In the genomic region with DNA sequence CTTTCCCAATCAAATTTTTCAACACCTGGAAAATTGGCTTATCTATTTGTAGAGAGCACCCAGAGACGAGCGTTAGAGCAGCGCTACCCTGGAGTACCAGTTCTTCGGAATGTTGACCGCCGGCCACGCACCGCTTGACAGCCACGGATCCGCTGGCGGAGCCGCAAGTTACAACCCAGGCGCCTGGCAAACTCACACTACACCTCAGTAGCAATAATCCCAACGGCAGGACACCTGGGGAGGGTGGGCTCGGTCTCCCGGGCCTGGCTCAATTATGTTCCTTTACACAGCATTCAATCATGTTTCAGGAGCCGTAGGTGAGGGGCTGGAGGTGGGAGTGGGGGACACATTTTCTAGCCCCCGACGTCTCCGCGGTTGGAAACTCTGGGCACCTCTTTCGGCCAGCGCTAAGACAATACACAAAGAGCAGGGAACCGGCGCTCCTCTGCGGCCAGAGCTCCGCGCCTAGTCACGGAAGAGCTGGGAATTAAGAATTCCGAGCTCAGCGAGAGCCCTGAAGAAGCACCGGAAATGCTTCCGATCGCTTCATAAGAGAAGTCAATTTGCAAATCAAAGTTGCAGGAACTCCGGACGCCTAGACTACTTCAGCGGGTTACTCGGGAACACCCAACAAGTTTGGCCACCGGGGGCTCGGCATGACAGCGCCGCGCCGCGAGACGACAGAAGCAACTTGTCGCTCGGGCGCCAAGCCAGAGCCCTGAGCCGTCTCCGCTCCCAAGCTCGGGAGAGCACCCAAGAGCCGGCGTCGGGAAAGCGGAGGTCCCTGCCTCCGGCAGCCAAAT, we compare ENCODE assay signal across 1 cellular context.
TF ChIP-seq lines count a peak whose summit lies in the region.

No MANE protein-coding gene starts in this region.

TF ChIP-seq in HEK293, 187 proteins besides CTCF, POLR2A, EP300 and RAD21 (continued from another document):
- TF ChIP-seq, protein P1, sequence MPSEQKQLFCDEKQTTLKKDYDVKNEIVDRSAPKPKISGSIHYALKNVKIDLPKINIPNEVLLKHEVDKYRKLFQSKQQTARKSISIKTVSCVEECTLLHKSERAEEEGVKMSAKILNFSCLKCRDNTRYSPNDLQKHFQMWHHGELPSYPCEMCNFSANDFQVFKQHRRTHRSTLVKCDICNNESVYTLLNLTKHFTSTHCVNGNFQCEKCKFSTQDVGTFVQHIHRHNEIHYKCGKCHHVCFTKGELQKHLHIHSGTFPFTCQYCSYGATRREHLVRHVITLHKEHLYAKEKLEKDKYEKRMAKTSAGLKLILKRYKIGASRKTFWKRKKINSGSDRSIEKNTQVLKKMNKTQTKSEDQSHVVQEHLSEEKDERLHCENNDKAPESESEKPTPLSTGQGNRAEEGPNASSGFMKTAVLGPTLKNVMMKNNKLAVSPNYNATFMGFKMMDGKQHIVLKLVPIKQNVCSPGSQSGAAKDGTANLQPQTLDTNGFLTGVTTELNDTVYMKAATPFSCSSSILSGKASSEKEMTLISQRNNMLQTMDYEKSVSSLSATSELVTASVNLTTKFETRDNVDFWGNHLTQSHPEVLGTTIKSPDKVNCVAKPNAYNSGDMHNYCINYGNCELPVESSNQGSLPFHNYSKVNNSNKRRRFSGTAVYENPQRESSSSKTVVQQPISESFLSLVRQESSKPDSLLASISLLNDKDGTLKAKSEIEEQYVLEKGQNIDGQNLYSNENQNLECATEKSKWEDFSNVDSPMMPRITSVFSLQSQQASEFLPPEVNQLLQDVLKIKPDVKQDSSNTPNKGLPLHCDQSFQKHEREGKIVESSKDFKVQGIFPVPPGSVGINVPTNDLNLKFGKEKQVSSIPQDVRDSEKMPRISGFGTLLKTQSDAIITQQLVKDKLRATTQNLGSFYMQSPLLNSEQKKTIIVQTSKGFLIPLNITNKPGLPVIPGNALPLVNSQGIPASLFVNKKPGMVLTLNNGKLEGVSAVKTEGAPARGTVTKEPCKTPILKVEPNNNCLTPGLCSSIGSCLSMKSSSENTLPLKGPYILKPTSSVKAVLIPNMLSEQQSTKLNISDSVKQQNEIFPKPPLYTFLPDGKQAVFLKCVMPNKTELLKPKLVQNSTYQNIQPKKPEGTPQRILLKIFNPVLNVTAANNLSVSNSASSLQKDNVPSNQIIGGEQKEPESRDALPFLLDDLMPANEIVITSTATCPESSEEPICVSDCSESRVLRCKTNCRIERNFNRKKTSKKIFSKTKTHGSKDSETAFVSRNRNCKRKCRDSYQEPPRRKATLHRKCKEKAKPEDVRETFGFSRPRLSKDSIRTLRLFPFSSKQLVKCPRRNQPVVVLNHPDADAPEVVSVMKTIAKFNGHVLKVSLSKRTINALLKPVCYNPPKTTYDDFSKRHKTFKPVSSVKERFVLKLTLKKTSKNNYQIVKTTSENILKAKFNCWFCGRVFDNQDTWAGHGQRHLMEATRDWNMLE (tag by site-specific recombination; conservative IDR thresholded peaks at IDR 0.05; ENCODE audit: low read depth), result no peak
- TF ChIP-seq MYNN (tag by site-specific recombination; IDR thresholded peaks at IDR 0.05; ENCODE audit: borderline replicate concordance), result peak; percentile 77; the same call in 1 of the 2 replicates
- no peak for TF ChIP-seq BCL6B (tag by site-specific recombination; IDR thresholded peaks at IDR 0.05)
- TF ChIP-seq KLF10 (tag by site-specific recombination; IDR thresholded peaks at IDR 0.05), result 0 out of 2 replicates have a peak, but pooled peaks have one; percentile 12
- TF ChIP-seq ZNF140 (tag by site-specific recombination; IDR thresholded peaks at IDR 0.05), result no peak
- no peak for TF ChIP-seq ZNF792 (tag by site-specific recombination; IDR thresholded peaks at IDR 0.05)
- no peak for TF ChIP-seq ZNF843 (tag by site-specific recombination; IDR thresholded peaks at IDR 0.05)
- peak; percentile 17; the same call in 1 of the 2 replicates for TF ChIP-seq IKZF3 (tag by site-specific recombination; IDR thresholded peaks at IDR 0.05)
